Comparison of ENCODE assay signal across 1 cellular context in the genomic region with DNA sequence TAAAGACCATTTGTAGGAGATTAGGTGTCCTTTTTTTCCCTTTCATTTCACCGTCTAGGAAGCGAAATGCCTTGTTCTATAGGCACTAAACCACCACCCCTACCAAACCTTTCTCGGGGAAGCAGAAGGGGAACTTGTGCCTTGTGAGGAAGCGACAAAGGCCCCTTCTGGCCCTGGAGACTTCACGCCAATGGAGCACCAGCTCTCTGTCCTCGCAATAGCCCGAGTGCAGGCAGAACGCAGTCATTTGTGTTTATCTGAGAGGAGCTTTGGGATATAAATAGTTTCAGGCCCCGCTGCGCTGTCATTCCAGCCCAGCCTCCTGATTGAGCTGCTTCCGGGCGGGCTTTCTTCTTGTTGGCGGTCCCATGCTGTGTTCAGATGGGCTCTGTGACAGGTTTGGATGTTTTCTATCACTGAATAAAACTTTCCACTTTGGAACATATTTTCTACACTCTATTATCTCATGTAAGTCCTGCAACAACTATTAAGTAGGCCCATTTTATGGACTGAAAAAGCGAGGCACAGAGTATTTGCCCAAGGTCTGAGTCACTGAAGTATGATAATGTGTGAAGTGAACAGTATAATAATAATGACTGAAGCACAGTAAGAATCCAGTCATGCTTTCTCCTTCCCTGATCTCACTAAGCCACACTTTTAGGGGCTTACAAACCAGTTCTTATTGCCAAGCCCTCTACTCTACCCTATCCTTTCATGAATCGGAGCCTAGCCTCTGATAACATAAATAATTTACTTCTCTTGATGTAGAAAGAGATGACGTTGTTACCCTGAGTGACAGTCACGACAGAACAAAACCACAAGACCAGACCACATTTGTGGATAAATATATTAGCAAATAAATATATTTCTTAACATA.
TF ChIP-seq lines count a peak whose summit lies in the region.

No MANE protein-coding gene starts in this region.

TF ChIP-seq in IMR-90, 13 proteins besides CTCF, POLR2A, EP300 and RAD21:
- peak; percentile 59 for TF ChIP-seq RCOR1 (IDR thresholded peaks at IDR 0.05; ENCODE audit: insufficient replicate concordance, low read length)
- no peak for TF ChIP-seq CHD1 (IDR thresholded peaks at IDR 0.05; ENCODE audit: low read depth, low read length)
